In the genomic region with DNA sequence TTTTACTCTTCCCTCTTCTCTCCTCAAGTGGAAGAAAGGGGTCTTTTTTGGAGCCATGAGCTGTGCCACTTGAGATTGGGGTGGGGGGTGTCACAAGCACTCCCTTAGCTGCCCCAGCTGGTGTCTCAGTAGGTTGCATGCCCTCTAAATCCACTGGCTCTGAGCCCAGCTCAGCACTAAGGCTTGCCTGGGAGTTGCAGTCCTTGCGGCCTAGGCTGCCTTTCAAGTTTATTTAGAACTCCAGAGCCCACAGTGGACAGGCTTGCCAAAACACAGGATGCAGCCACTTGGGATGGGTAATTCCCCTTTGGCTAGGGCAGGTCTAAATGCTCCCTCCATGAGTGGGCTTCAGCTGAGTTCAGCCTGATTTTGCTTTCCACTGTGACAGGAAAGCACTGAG, we compare ENCODE assay signal across 20 cellular contexts. TPM values are rescaled to one million over a fixed set of nuclear protein-coding genes. Genes with fewer than 3 reads are reported as not detected.
DNase-seq lines count a peak whose midpoint lies in the region; ATAC-seq and TF ChIP-seq lines count a peak whose summit lies in the region.
"Had no signal": no experiment of that assay in that cellular context is flagged by ENCODE, and none has a peak within 500 bp of the region (broad histone marks: within the 10 kb centered on the region; RNA-seq: fewer than 3 reads in every experiment).

No MANE protein-coding gene starts in this region.

- H3K4me3 ChIP-seq in foreskin fibroblast (ENCODE audit: low read depth in 1 of 2, low read length in 2 of 2) = no peak overlapping the region
- H3K4me3 ChIP-seq: SJSA1 had no signal

- peak; percentile 24 for DNase-seq in DMS 273 (lab: John Stamatoyannopoulos, UW; ENCODE audit: unreplicated experiment)
- DNase-seq in DMS 273 treated with DMSO at 0.1 percent for 48 hours (lab: John Stamatoyannopoulos, UW) = no peak
- DNase-seq in RPMI8226 = peak; percentile 63
- peak; percentile 31 for DNase-seq in left cardiac atrium
- DNase-seq in pons (ENCODE audit: low spot score) = peak; percentile 3
- DNase-seq in foreskin fibroblast = no peak
- DNase-seq: AML-193, DND-41, H9, IMR-90, NCI-H1048, NCI-H1436, NCI-H1930, NCI-H446, NCI-H526 treated with DMSO at 0.1 percent for 48 hours, PC-3 had no signal

- intact Hi-C loops in left cardiac atrium (cut with DNase I) = no loop called here

- ATAC-seq in left cardiac atrium = peak; percentile 76 to 91
- ATAC-seq in HG02885 (IDR thresholded peaks at IDR 0.05; ENCODE audit: poor library complexity, unreplicated experiment) = no peak
- no peak for ATAC-seq in HG03521 (IDR thresholded peaks at IDR 0.05; ENCODE audit: unreplicated experiment)
- ATAC-seq: PC-3 had no signal

- TF ChIP-seq CTCF in foreskin fibroblast (IDR thresholded peaks at IDR 0.05; ENCODE audit: low read depth, low read length) = no peak

RNA-seq across cellular contexts. Expression of gene C3orf20, which starts 24.7 kb away (rescaled TPM):
- under 1 TPM in 1 of 2 donors, not detected in 1; 0.10 TPM for total RNA-seq in left cardiac atrium
- total RNA-seq: H9, IMR-90, MCF 10A, PC-3, SJSA1 had no signal

RNA-seq across cellular contexts. Expression of gene CCDC174, which starts 48.1 kb away (rescaled TPM):
- total RNA-seq in left cardiac atrium = 10 to 100 TPM; 12.0 to 13.0 TPM

Comparison
In these comparisons a context has a peak if more than half of its experiments do, and no peak if none do; other contexts are left out.
1. DNase-seq: peak in DMS 273 (single experiment), RPMI8226 (single experiment), left cardiac atrium (single experiment) and pons (single experiment); none in DMS 273 treated with DMSO at 0.1 percent for 48 hours (single experiment) and foreskin fibroblast (0 of 2).
2. ATAC-seq: peak in left cardiac atrium (2 of 2); none in HG02885 (single experiment) and HG03521 (single experiment).